15 cellular contexts compared by ENCODE assay signal in the genomic region with DNA sequence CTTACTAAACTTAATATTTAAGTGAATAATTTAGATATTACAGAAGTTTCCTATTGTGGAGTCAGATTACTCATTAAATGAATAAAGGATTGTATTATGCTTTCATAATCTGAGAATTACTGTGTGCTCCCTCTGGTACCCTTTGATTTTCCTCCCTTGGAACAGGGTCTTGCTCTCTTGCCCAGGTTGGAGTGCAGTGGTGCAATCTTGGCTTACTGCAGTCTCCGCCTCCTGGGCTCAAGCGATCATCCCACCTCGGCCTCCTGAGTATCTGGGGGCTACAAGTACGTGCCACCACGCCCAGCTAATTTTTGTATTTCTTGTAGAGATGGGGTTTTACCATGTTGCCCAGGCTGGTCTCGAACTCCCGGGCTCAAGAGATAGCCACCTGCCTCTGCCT. TPM values are rescaled to one million over a fixed set of nuclear protein-coding genes. Genes with fewer than 3 reads are reported as not detected.
DNase-seq lines count a peak whose midpoint lies in the region; ATAC-seq and TF ChIP-seq lines count a peak whose summit lies in the region.
"Had no signal": no experiment of that assay in that cellular context is flagged by ENCODE, and none has a peak within 500 bp of the region (broad histone marks: within the 10 kb centered on the region; RNA-seq: fewer than 3 reads in every experiment).

No MANE protein-coding gene starts in this region.

- H3K27ac Mint-ChIP-seq in activated T-cell treated with anti-CD3 and anti-CD28 coated beads, Interleukin-2, amount 50 U/mL, for 24 hours = peak overlapping the region; percentile 40
- peak overlapping the region; percentile 61 for H3K27ac Mint-ChIP-seq in endodermal cell
- no peak overlapping the region for H3K27ac Mint-ChIP-seq in activated T-helper 2 cell treated with anti-CD3 and anti-CD28 coated beads, Interferon-gamma antibody, Interleukin-2, Interleukin-4, amounts not matched to agents 10 μg/mL and 5 μg/mL and 100 μg/mL, durations not matched to agents 14 hours and 24 hours and 36 hours
- H3K27ac Mint-ChIP-seq: GM23338 had no signal

- no peak for DNase-seq in activated T-cell treated with anti-CD3 and anti-CD28 coated beads, Interleukin-2, amount 50 U/mL, for 24 hours
- DNase-seq in activated T-cell treated with anti-CD3 and anti-CD28 coated beads, Interleukin-2, amount 50 U/mL, for 4 hours = no peak
- no peak for DNase-seq in endodermal cell
- DNase-seq in smooth muscle cell (lab: John Stamatoyannopoulos, UW; ENCODE audit: unreplicated experiment) = no peak
- DNase-seq in activated T-helper 2 cell treated with anti-CD3 and anti-CD28 coated beads, Interferon-gamma antibody, Interleukin-2, Interleukin-4, amounts not matched to agents 10 μg/mL and 5 μg/mL and 100 μg/mL, durations not matched to agents 14 hours and 24 hours and 36 hours (ENCODE audit: low spot score) = no peak
- DNase-seq: AML-193, DMS53, GF-D8, H7 had no signal

- no peak overlapping the region for H3K4me3 Mint-ChIP-seq in activated T-cell treated with anti-CD3 and anti-CD28 coated beads, Interleukin-2, amount 50 U/mL, for 24 hours
- no peak overlapping the region for H3K4me3 Mint-ChIP-seq in activated T-cell treated with anti-CD3 and anti-CD28 coated beads, Interleukin-2, amount 50 U/mL, for 4 hours
- H3K4me3 Mint-ChIP-seq in endodermal cell = no peak overlapping the region
- H3K4me3 Mint-ChIP-seq in activated T-helper 2 cell treated with anti-CD3 and anti-CD28 coated beads, Interferon-gamma antibody, Interleukin-2, Interleukin-4, amounts not matched to agents 10 μg/mL and 5 μg/mL and 100 μg/mL, durations not matched to agents 14 hours and 24 hours and 36 hours (ENCODE audit: low read depth) = no peak overlapping the region
- H3K4me3 Mint-ChIP-seq: GM23338 had no signal

- intact Hi-C loops in activated T-helper 2 cell treated with anti-CD3 and anti-CD28 coated beads, Interferon-gamma antibody, Interleukin-2, Interleukin-4, amounts not matched to agents 10 μg/mL and 5 μg/mL and 100 μg/mL, durations not matched to agents 14 hours and 24 hours and 36 hours (cut with micrococcal nuclease) = no loop called here

- no peaks in the 10 kb centered on the region for H3K27me3 ChIP-seq in endodermal cell (ENCODE audit: control insufficient read depth, insufficient read depth, low read length, poor library complexity, severe bottlenecking)
- H3K27me3 ChIP-seq in smooth muscle cell (ENCODE audit: low read depth) = no peaks in the 10 kb centered on the region
- H3K27me3 ChIP-seq: BLaER1 had no signal

- no peak for TF ChIP-seq CTCF in HEK293 (tag by site-specific recombination; IDR thresholded peaks at IDR 0.05)
- TF ChIP-seq CTCF in endodermal cell (conservative IDR thresholded peaks at IDR 0.05) = no peak
- no peak for TF ChIP-seq CTCF in smooth muscle cell (IDR thresholded peaks at IDR 0.05; ENCODE audit: borderline replicate concordance, insufficient read depth, poor library complexity, severe bottlenecking)

- H3K4me3 ChIP-seq in HEK293 (ENCODE audit: low read depth, low read length) (no peak overlapping the region), endodermal cell (ENCODE audit: low read length) (no peak overlapping the region), smooth muscle cell (no peak overlapping the region)
- H3K4me3 ChIP-seq: BLaER1, GM23338, K562 had no signal

- POLR2A ChIA-PET in HEK293 (lab: Yijun Ruan, JAX) = interaction anchor here (1.2 to 2.7 kb wide), 4 partner anchors 8 to 53 kb away, joined by 3 to 10 read pairs (median 7); a partner anchor contains a TSS

- peaks cover 20 to 51% of the 10 kb centered on the region in 2 experiments for H3K36me3 ChIP-seq in HEK293 (ENCODE audit: control insufficient read depth in 2 of 2, insufficient read depth in 1 of 2, low read length in 2 of 2)
- peaks cover 69% of the 10 kb centered on the region for H3K36me3 ChIP-seq in endodermal cell (ENCODE audit: control insufficient read depth, insufficient read depth, low read length)
- H3K36me3 ChIP-seq in smooth muscle cell (ENCODE audit: low read depth) = peaks cover 15% of the 10 kb centered on the region

- no peak for ATAC-seq in activated T-cell treated with anti-CD3 and anti-CD28 coated beads, Interleukin-2, amount 50 U/mL, for 4 hours
- ATAC-seq in HG02623 (IDR thresholded peaks at IDR 0.05; ENCODE audit: unreplicated experiment) = no peak
- ATAC-seq: GM23338, K562 had no signal

- peaks cover 60% of the 10 kb centered on the region for H3K4me1 Mint-ChIP-seq in activated T-cell treated with anti-CD3 and anti-CD28 coated beads, Interleukin-2, amount 50 U/mL, for 24 hours (ENCODE audit: low read depth)
- H3K4me1 Mint-ChIP-seq in activated T-cell treated with anti-CD3 and anti-CD28 coated beads, Interleukin-2, amount 50 U/mL, for 4 hours (ENCODE audit: low read depth) = peaks cover 42% of the 10 kb centered on the region
- H3K4me1 Mint-ChIP-seq in endodermal cell = peaks cover 3% of the 10 kb centered on the region
- H3K4me1 Mint-ChIP-seq in activated T-helper 2 cell treated with anti-CD3 and anti-CD28 coated beads, Interferon-gamma antibody, Interleukin-2, Interleukin-4, amounts not matched to agents 10 μg/mL and 5 μg/mL and 100 μg/mL, durations not matched to agents 14 hours and 24 hours and 36 hours (ENCODE audit: low read depth) = peaks cover 22% of the 10 kb centered on the region

- H3K4me1 ChIP-seq in HEK293 (ENCODE audit: control insufficient read depth, insufficient read depth, low read length) (peaks cover 5% of the 10 kb centered on the region; the same call in 1 of the 2 replicates), endodermal cell (ENCODE audit: control insufficient read depth, insufficient read depth, low read length) (no peaks in the 10 kb centered on the region), smooth muscle cell (ENCODE audit: low read depth) (no peaks in the 10 kb centered on the region)
- H3K4me1 ChIP-seq: BLaER1 had no signal

- CTCF ChIA-PET in HEK293 (lab: Yijun Ruan, JAX) = interaction anchor here (0.8 to 1.9 kb wide), 2 partner anchors 10 to 46 kb away, joined by 3 to 12 read pairs; no protein-coding TSS in a partner anchor

- peaks cover 98% of the 10 kb centered on the region for H3K79me2 ChIP-seq in smooth muscle cell (ENCODE audit: low read depth)

- peaks cover 96% of the 10 kb centered on the region for H4K20me1 ChIP-seq in smooth muscle cell (ENCODE audit: low read depth)

- H3K9me3 ChIP-seq in HEK293 (ENCODE audit: control insufficient read depth, insufficient read depth, low read depth, low read length) = no peaks in the 10 kb centered on the region
- H3K9me3 ChIP-seq in endodermal cell (ENCODE audit: control insufficient read depth, low read length) = no peaks in the 10 kb centered on the region
- no peaks in the 10 kb centered on the region for H3K9me3 ChIP-seq in smooth muscle cell (replicated peaks; ENCODE audit: low read depth)
- H3K9me3 ChIP-seq: BLaER1 had no signal

- no peaks in the 10 kb centered on the region for H3K27me3 Mint-ChIP-seq in activated T-cell treated with anti-CD3 and anti-CD28 coated beads, Interleukin-2, amount 50 U/mL, for 24 hours
- no peaks in the 10 kb centered on the region for H3K27me3 Mint-ChIP-seq in activated T-cell treated with anti-CD3 and anti-CD28 coated beads, Interleukin-2, amount 50 U/mL, for 4 hours (ENCODE audit: low read depth)
- no peaks in the 10 kb centered on the region for H3K27me3 Mint-ChIP-seq in endodermal cell (ENCODE audit: insufficient read depth)
- H3K27me3 Mint-ChIP-seq in activated T-helper 2 cell treated with anti-CD3 and anti-CD28 coated beads, Interferon-gamma antibody, Interleukin-2, Interleukin-4, amounts not matched to agents 10 μg/mL and 5 μg/mL and 100 μg/mL, durations not matched to agents 14 hours and 24 hours and 36 hours (ENCODE audit: low read depth) = no peaks in the 10 kb centered on the region

- H2AFZ ChIP-seq in smooth muscle cell (ENCODE audit: low read depth) = no peak overlapping the region
- H2AFZ ChIP-seq: GM23338 had no signal

- no peak overlapping the region for H3K27ac ChIP-seq in HEK293 (ENCODE audit: extremely low read depth, low read depth, low read length)
- H3K27ac ChIP-seq in endodermal cell (ENCODE audit: low read depth, low read length) = no peak overlapping the region
- H3K27ac ChIP-seq in smooth muscle cell (ENCODE audit: low read depth) = peak overlapping the region; percentile 28
- H3K27ac ChIP-seq: 22Rv1, BLaER1 had no signal

- H3K9ac ChIP-seq in endodermal cell (ENCODE audit: extremely low read depth, low read length, poor library complexity, severe bottlenecking) (no peak overlapping the region), smooth muscle cell (ENCODE audit: low read depth) (no peak overlapping the region)
- H3K9ac ChIP-seq: BLaER1 had no signal

- no peaks in the 10 kb centered on the region for H3K9me3 Mint-ChIP-seq in activated T-cell treated with anti-CD3 and anti-CD28 coated beads, Interleukin-2, amount 50 U/mL, for 24 hours
- no peaks in the 10 kb centered on the region for H3K9me3 Mint-ChIP-seq in activated T-cell treated with anti-CD3 and anti-CD28 coated beads, Interleukin-2, amount 50 U/mL, for 4 hours
- H3K9me3 Mint-ChIP-seq in endodermal cell = no peaks in the 10 kb centered on the region
- no peaks in the 10 kb centered on the region for H3K9me3 Mint-ChIP-seq in activated T-helper 2 cell treated with anti-CD3 and anti-CD28 coated beads, Interferon-gamma antibody, Interleukin-2, Interleukin-4, amounts not matched to agents 10 μg/mL and 5 μg/mL and 100 μg/mL, durations not matched to agents 14 hours and 24 hours and 36 hours
- H3K9me3 Mint-ChIP-seq: GM23338 had no signal

- peaks cover 2% of the 10 kb centered on the region for H3F3A ChIP-seq in smooth muscle cell (ENCODE audit: low read depth)

- WGBS in endodermal cell (ENCODE audit: insufficient coverage in 1 of 2, insufficient read length in 1 of 2), 2 experiments = 80 to 89% methylated on average over 5 to 7 of the region's 7 CpGs
- WGBS in smooth muscle cell (ENCODE audit: low lambda C conversion rate) = 95% methylated on average over 7 of the region's 7 CpGs

- H3K36me3 Mint-ChIP-seq in activated T-cell treated with anti-CD3 and anti-CD28 coated beads, Interleukin-2, amount 50 U/mL, for 24 hours (ENCODE audit: low read depth) = peaks cover 77% of the 10 kb centered on the region
- peaks cover 25% of the 10 kb centered on the region for H3K36me3 Mint-ChIP-seq in activated T-cell treated with anti-CD3 and anti-CD28 coated beads, Interleukin-2, amount 50 U/mL, for 4 hours (ENCODE audit: insufficient read depth)
- H3K36me3 Mint-ChIP-seq in endodermal cell (ENCODE audit: low read depth) = peaks cover 40% of the 10 kb centered on the region
- H3K36me3 Mint-ChIP-seq in activated T-helper 2 cell treated with anti-CD3 and anti-CD28 coated beads, Interferon-gamma antibody, Interleukin-2, Interleukin-4, amounts not matched to agents 10 μg/mL and 5 μg/mL and 100 μg/mL, durations not matched to agents 14 hours and 24 hours and 36 hours (ENCODE audit: low read depth) = peaks cover 43% of the 10 kb centered on the region

- no peak overlapping the region for H3K4me2 ChIP-seq in smooth muscle cell
- H3K4me2 ChIP-seq: BLaER1, GM23338 had no signal

RNA-seq across cellular contexts. Expression of a gene that starts 9.6 kb away (rescaled TPM):
- 100 to 1,000 TPM; 103 to 108 (median 104) TPM for total RNA-seq in activated T-cell treated with anti-CD3 and anti-CD28 coated beads, Interleukin-2, amount 50 U/mL, for 4 hours
- total RNA-seq in endodermal cell = 100 to 1,000 TPM; 112 to 119 TPM
- 117 TPM for polyA plus RNA-seq in endodermal cell (2013, experiment 1 of 2)
- polyA plus RNA-seq in endodermal cell (2013, experiment 2 of 2) = 110 TPM
- total RNA-seq in smooth muscle cell = 90.2 and 94.1 TPM in 2 replicates
- polyA plus RNA-seq in smooth muscle cell = 39.4 and 56.8 TPM in 2 replicates
- total RNA-seq in activated T-helper 2 cell treated with anti-CD3 and anti-CD28 coated beads, Interferon-gamma antibody, Interleukin-2, Interleukin-4, amounts not matched to agents 10 μg/mL and 5 μg/mL and 100 μg/mL, durations not matched to agents 14 hours and 24 hours and 36 hours = 110 and 114 TPM in 2 replicates

RNA-seq across cellular contexts. Expression of a gene that starts 24.9 kb away (rescaled TPM):
- total RNA-seq in activated T-cell treated with anti-CD3 and anti-CD28 coated beads, Interleukin-2, amount 50 U/mL, for 4 hours = 10 to 100 TPM; 37.2 to 49.0 (median 44.1) TPM
- total RNA-seq in endodermal cell (100 to 1,000 TPM; 108 to 147 TPM), smooth muscle cell (21.5 and 25.3 TPM in 2 replicates)
- 161 TPM for polyA plus RNA-seq in endodermal cell (2013, experiment 1 of 2)
- polyA plus RNA-seq in endodermal cell (2013, experiment 2 of 2) = 165 TPM
- 51.0 and 82.5 TPM in 2 replicates for polyA plus RNA-seq in smooth muscle cell
- 108 and 109 TPM in 2 replicates for total RNA-seq in activated T-helper 2 cell treated with anti-CD3 and anti-CD28 coated beads, Interferon-gamma antibody, Interleukin-2, Interleukin-4, amounts not matched to agents 10 μg/mL and 5 μg/mL and 100 μg/mL, durations not matched to agents 14 hours and 24 hours and 36 hours

RNA-seq across cellular contexts. Expression of a gene that starts 43.9 kb away (rescaled TPM):
- 100 to 1,000 TPM; 116 to 147 (median 133) TPM for total RNA-seq in activated T-cell treated with anti-CD3 and anti-CD28 coated beads, Interleukin-2, amount 50 U/mL, for 4 hours
- total RNA-seq in endodermal cell (10 to 100 TPM; 64.3 to 88.8 TPM), smooth muscle cell (68.4 and 69.4 TPM in 2 replicates)
- polyA plus RNA-seq in endodermal cell (2013, experiment 1 of 2) = 54.2 TPM
- polyA plus RNA-seq in endodermal cell (2013, experiment 2 of 2) = 51.1 TPM
- 53.2 and 72.0 TPM in 2 replicates for polyA plus RNA-seq in smooth muscle cell
- 54.3 and 60.8 TPM in 2 replicates for total RNA-seq in activated T-helper 2 cell treated with anti-CD3 and anti-CD28 coated beads, Interferon-gamma antibody, Interleukin-2, Interleukin-4, amounts not matched to agents 10 μg/mL and 5 μg/mL and 100 μg/mL, durations not matched to agents 14 hours and 24 hours and 36 hours

RNA-seq across cellular contexts. Expression of a gene that starts 52.5 kb away (rescaled TPM):
- total RNA-seq in activated T-cell treated with anti-CD3 and anti-CD28 coated beads, Interleukin-2, amount 50 U/mL, for 4 hours = 100 to 1,000 TPM; 623 to 691 (median 686) TPM
- 100 to 1,000 TPM; 241 to 246 TPM for total RNA-seq in endodermal cell
- polyA plus RNA-seq in endodermal cell (2013, experiment 1 of 2) = 234 TPM
- 228 TPM for polyA plus RNA-seq in endodermal cell (2013, experiment 2 of 2)
- total RNA-seq in smooth muscle cell = 132 and 153 TPM in 2 replicates
- 124 and 125 TPM in 2 replicates for polyA plus RNA-seq in smooth muscle cell
- total RNA-seq in activated T-helper 2 cell treated with anti-CD3 and anti-CD28 coated beads, Interferon-gamma antibody, Interleukin-2, Interleukin-4, amounts not matched to agents 10 μg/mL and 5 μg/mL and 100 μg/mL, durations not matched to agents 14 hours and 24 hours and 36 hours = 431 and 438 TPM in 2 replicates

RNA-seq across cellular contexts. Expression of a gene that starts 53.4 kb away (rescaled TPM):
- 100 to 1,000 TPM in 2 of 3 donors, 10 to 100 TPM in 1; 99.8 to 111 (median 101) TPM for total RNA-seq in activated T-cell treated with anti-CD3 and anti-CD28 coated beads, Interleukin-2, amount 50 U/mL, for 4 hours
- 10 to 100 TPM; 46.7 to 56.9 TPM for total RNA-seq in endodermal cell
- polyA plus RNA-seq in endodermal cell (2013, experiment 1 of 2) = 40.7 TPM
- polyA plus RNA-seq in endodermal cell (2013, experiment 2 of 2) = 40.6 TPM
- 78.9 and 107 TPM in 2 replicates for total RNA-seq in smooth muscle cell
- polyA plus RNA-seq in smooth muscle cell = 78.8 and 80.4 TPM in 2 replicates
- 96.0 and 101 TPM in 2 replicates for total RNA-seq in activated T-helper 2 cell treated with anti-CD3 and anti-CD28 coated beads, Interferon-gamma antibody, Interleukin-2, Interleukin-4, amounts not matched to agents 10 μg/mL and 5 μg/mL and 100 μg/mL, durations not matched to agents 14 hours and 24 hours and 36 hours
